Comparison of ENCODE assay signal across 8 cellular contexts in the genomic region with DNA sequence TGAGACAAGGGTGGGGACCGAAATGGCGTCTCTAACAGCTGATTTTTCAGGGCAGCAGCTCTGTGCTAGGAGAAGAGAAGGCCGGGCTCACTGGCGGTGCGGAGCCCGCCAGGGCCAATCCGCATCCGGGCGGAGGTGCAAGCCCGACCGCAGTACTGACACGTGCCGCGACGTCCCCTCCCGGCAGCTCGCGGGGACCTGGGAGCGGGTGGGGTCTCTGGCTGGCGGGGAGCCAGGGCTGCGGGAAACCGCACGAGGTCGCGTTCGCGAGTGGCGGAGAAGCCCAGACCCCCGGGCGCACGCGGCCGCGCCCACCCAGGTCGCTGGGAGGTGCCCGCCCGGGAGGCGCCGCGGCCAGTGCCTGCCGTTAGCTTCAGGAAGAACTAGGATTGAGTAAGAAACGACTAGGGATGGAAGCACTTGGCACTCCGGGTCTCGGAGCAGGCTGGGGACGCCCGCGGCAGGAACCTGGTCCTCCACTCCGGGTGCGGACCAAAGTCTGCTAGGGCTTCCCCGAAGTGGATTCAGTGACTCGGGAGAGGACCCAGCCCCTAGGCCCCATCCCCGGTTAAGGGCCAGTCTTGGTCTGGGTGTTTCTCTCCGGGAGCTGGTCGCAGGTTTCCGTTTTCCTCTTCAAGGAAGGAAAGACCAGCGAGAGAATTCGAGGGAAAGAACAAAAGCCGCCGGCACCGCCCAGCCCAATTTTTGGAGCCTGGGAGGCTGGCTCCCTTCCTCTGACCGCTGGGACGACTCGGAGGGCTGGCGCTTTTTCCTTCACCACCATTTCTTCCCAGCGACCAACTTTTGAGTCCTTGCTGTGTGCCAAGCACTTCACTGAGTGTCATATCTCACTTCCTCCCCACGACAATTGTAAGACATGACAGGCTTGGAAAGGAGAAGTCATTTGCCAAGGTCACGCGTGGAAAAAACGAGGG. TPM values are rescaled to one million over a fixed set of nuclear protein-coding genes. Genes with fewer than 3 reads are reported as not detected.
DNase-seq lines count a peak whose midpoint lies in the region; ATAC-seq and TF ChIP-seq lines count a peak whose summit lies in the region.

No MANE protein-coding gene starts in this region.

- intact Hi-C loops in natural killer cell (cut with micrococcal nuclease): no loop called here

- H3K4me3 ChIP-seq in GM06990 (replicated peaks; ENCODE audit: low read depth, low read length) (peak overlapping the region; percentile 43), fibroblast of the aortic adventitia (ENCODE audit: low read depth, low read length) (peak overlapping the region; percentile 62), tibial nerve (peak overlapping the region; percentile 42 to 65 (median 58))

- WGBS in tibial nerve, 2 donors: 1 to 2% methylated on average over 23 to 41 of the region's 69 CpGs

- H3K36me3 ChIP-seq in GM06990 (ENCODE audit: control insufficient read depth, insufficient read depth, low read length) (no peaks in the 10 kb centered on the region), tibial nerve (no peaks in the 10 kb centered on the region)

- ATAC-seq in natural killer cell (peak; percentile 74 to 79 (median 75)), HG03175 (IDR thresholded peaks at IDR 0.05; ENCODE audit: unreplicated experiment) (no peak)

- H3K9me3 Mint-ChIP-seq in natural killer cell: no peaks in the 10 kb centered on the region

- TF ChIP-seq CTCF in GM06990 (IDR thresholded peaks at IDR 0.05; ENCODE audit: insufficient read depth, low read length, poor library complexity, severe bottlenecking): no peak
- TF ChIP-seq CTCF in fibroblast of the aortic adventitia (IDR thresholded peaks at IDR 0.05; ENCODE audit: insufficient read depth, low read length): no peak
- TF ChIP-seq CTCF in natural killer cell (IDR thresholded peaks at IDR 0.05): no peak
- TF ChIP-seq CTCF in tibial nerve (IDR thresholded peaks at IDR 0.05): no peak

- H3K4me3 Mint-ChIP-seq in natural killer cell: peak overlapping the region; percentile 88

- peaks cover 0 to 38% (median 10%) of the 10 kb centered on the region in 4 donors for H3K4me1 ChIP-seq in tibial nerve

- H3K9me3 ChIP-seq in tibial nerve: no peaks in the 10 kb centered on the region

- TF ChIP-seq EP300 in tibial nerve (IDR thresholded peaks at IDR 0.05): peak in 1 of 2 donors; percentile 45

- no peaks in the 10 kb centered on the region for H3K36me3 Mint-ChIP-seq in natural killer cell

- H3K27me3 Mint-ChIP-seq in natural killer cell (ENCODE audit: low read depth in 2 of 2): no peaks in the 10 kb centered on the region

- H3K27me3 ChIP-seq in GM06990 (replicated peaks; ENCODE audit: control insufficient read depth, insufficient read depth, low read length): peaks cover 1% of the 10 kb centered on the region; the same call in 1 of the 2 replicates
- H3K27me3 ChIP-seq in tibial nerve: no peaks in the 10 kb centered on the region

- peak overlapping the region in 1 of 2 donors; percentile 83 for H3K27ac Mint-ChIP-seq in natural killer cell

- H3K4me1 Mint-ChIP-seq in natural killer cell: peaks cover 26 to 33% of the 10 kb centered on the region in 2 donors

- DNase-seq in GM06990 (ENCODE audit: extremely low read depth, insufficient read length) (peak; percentile 23), NCI-H748 (lab: John Stamatoyannopoulos, UW; ENCODE audit: unreplicated experiment) (peak; percentile 89), fibroblast of the aortic adventitia (ENCODE audit: low read depth) (no peak), natural killer cell (peak; percentile 41), tibial nerve (ENCODE audit: low spot score in 2 of 2) (peak in 1 of 2 donors; percentile 38), OCI-M2 (lab: John Stamatoyannopoulos, UW; ENCODE audit: unreplicated experiment) (no peak)
- peak; percentile 3 for DNase-seq in activated T-helper 9 cell treated with anti-CD3 and anti-CD28 coated beads, Interleukin-2, amount 50 U/mL, for 16 hours (ENCODE audit: low read depth)

- H3K27ac ChIP-seq in tibial nerve: peak overlapping the region; percentile 76 to 83 (median 80)

- no peak for TF ChIP-seq POLR2A in tibial nerve (IDR thresholded peaks at IDR 0.05)

RNA-seq across cellular contexts. Expression of a gene that starts 16.7 kb away (rescaled TPM):
- total RNA-seq in fibroblast of the aortic adventitia (ENCODE audit: low replicate concordance) (89.5 and 137 TPM in 2 replicates), natural killer cell (10 to 100 TPM; 26.6 to 41.0 (median 35.2) TPM), tibial nerve (100 to 1,000 TPM in 2 of 4 donors, 10 to 100 TPM in 2; 79.2 to 140 (median 105) TPM)

RNA-seq across cellular contexts. Expression of a gene that starts 47.4 kb away (rescaled TPM):
- total RNA-seq in fibroblast of the aortic adventitia (ENCODE audit: low replicate concordance) (2.8 and 6.9 TPM in 2 replicates), natural killer cell (1 to 10 TPM; 2.9 to 3.6 (median 3.0) TPM), tibial nerve (1 to 10 TPM; 5.4 to 8.7 (median 7.5) TPM)

Comparison
In these comparisons a context has a peak if more than half of its experiments do, and no peak if none do; other contexts are left out.
1. DNase-seq: peak in GM06990 (single experiment), NCI-H748 (single experiment), activated T-helper 9 cell treated with anti-CD3 and anti-CD28 coated beads, Interleukin-2, amount 50 U/mL, for 16 hours (single experiment) and natural killer cell (single experiment); none in fibroblast of the aortic adventitia (single experiment) and OCI-M2 (single experiment).
2. Peak in every context shown above with its lines, with median percentiles within 50 percentile points of each other: H3K4me3 ChIP-seq.